In the genomic region with DNA sequence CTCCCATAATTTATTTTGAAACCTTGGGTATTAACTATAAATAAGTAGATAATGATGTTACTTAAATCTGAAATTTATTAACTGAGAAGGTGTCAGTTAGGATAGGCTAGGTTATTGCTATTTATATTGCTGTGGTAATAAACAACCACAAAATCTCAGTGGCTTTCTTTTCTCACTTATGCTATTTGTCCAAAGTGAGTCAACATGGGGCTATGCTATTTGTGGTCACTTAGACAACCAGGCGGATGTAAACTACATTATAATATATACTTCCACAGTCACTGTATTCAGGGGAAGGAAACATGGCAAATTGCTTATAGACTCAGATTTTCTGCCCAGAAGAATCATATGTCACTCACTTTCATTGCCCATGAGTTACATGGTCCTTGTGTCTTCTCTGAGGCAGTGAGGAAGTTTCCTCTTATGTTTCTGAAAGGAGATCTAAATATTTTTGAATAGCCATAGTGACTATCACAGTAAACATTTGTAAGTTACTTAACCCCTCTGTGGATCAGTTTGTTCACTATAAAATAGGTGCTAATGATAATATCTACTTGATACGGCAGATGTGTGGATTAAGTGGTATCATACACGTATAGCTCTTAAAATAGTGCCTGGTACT, we compare ENCODE assay signal across 10 cellular contexts. TPM values are rescaled to one million over a fixed set of nuclear protein-coding genes. Genes with fewer than 3 reads are reported as not detected.
DNase-seq lines count a peak whose midpoint lies in the region; ATAC-seq and TF ChIP-seq lines count a peak whose summit lies in the region.
"Had no signal": no experiment of that assay in that cellular context is flagged by ENCODE, and none has a peak within 500 bp of the region (broad histone marks: within the 10 kb centered on the region; RNA-seq: fewer than 3 reads in every experiment).

No MANE protein-coding gene starts in this region.

- no peaks in the 10 kb centered on the region for H3K4me1 ChIP-seq in hepatocyte (ENCODE audit: insufficient read depth)

- H4K20me1 ChIP-seq in hepatocyte (ENCODE audit: insufficient read depth, poor library complexity, severe bottlenecking), result peaks cover 55% of the 10 kb centered on the region

- peak; percentile 79 for ATAC-seq in GM21529 (IDR thresholded peaks at IDR 0.05; ENCODE audit: unreplicated experiment)
- ATAC-seq in HG03460 (IDR thresholded peaks at IDR 0.05; ENCODE audit: unreplicated experiment), result peak; percentile 72

- no peaks in the 10 kb centered on the region for H3K36me3 ChIP-seq in hepatocyte (replicated peaks; ENCODE audit: insufficient read depth, low read depth)

- peaks cover 99% of the 10 kb centered on the region for H3K79me2 ChIP-seq in hepatocyte

- 58% methylated on average over 3 of the region's 3 CpGs for WGBS in hepatocyte (ENCODE audit: low lambda C conversion rate, missing lambda C conversion rate)

- DNase-seq in GM12865 (ENCODE audit: low read depth) (peak; percentile 77), fibroblast of gingiva (ENCODE audit: low read depth) (peak; percentile 35), T-helper 9 cell (no peak), hepatocyte (ENCODE audit: low spot score) (no peak), NCI-H1092 (lab: John Stamatoyannopoulos, UW) (no peak)
- no peak for DNase-seq in stimulated activated CD4-positive, alpha-beta T cell treated with anti-CD3 and anti-CD28 coated beads, Interleukin-2, amount 100 ng/mL, for 48 hours
- DNase-seq: COR-L47 had no signal

- H3K9me2 ChIP-seq in hepatocyte (replicated peaks; ENCODE audit: insufficient read depth), result no peaks in the 10 kb centered on the region

- H3K27ac ChIP-seq in hepatocyte, result no peak overlapping the region
- H3K27ac ChIP-seq: SK-N-MC had no signal

- no peaks in the 10 kb centered on the region for H3K9me3 ChIP-seq in hepatocyte (ENCODE audit: low read depth)

- H3K4me3 ChIP-seq in GM12865 (ENCODE audit: low read depth, low read length) (no peak overlapping the region), hepatocyte (no peak overlapping the region)
- H3K4me3 ChIP-seq: SK-N-MC had no signal

- no peak for TF ChIP-seq CTCF in GM12865 (IDR thresholded peaks at IDR 0.05; ENCODE audit: insufficient read depth, low read depth, low read length, missing control alignments)
- TF ChIP-seq CTCF in hepatocyte (IDR thresholded peaks at IDR 0.05; ENCODE audit: poor library complexity), result no peak

- H3K27me3 ChIP-seq in hepatocyte, result no peaks in the 10 kb centered on the region

- H2AFZ ChIP-seq in hepatocyte, result no peak overlapping the region

- no peak overlapping the region for H3K4me2 ChIP-seq in hepatocyte

RNA-seq across cellular contexts. Expression of gene HMG20A, which starts 19.8 kb away (rescaled TPM):
- total RNA-seq in hepatocyte, result 35.0 and 37.6 TPM in 2 replicates
- polyA plus RNA-seq in hepatocyte, result 20.3 and 23.3 TPM in 2 replicates

RNA-seq across cellular contexts. Expression of gene PEAK1, which starts 20.6 kb away (rescaled TPM):
- total RNA-seq in hepatocyte, result 27.1 and 30.1 TPM in 2 replicates
- polyA plus RNA-seq in hepatocyte, result 5.2 and 8.1 TPM in 2 replicates

Comparison
In these comparisons a context has a peak if more than half of its experiments do, and no peak if none do; other contexts are left out.
1. DNase-seq: peak in GM12865 (single experiment) and fibroblast of gingiva (single experiment); none in T-helper 9 cell (single experiment), stimulated activated CD4-positive, alpha-beta T cell treated with anti-CD3 and anti-CD28 coated beads, Interleukin-2, amount 100 ng/mL, for 48 hours (0 of 2), hepatocyte (single experiment) and NCI-H1092 (single experiment).